ENCODE assay signal across 1 cellular context in the genomic region with DNA sequence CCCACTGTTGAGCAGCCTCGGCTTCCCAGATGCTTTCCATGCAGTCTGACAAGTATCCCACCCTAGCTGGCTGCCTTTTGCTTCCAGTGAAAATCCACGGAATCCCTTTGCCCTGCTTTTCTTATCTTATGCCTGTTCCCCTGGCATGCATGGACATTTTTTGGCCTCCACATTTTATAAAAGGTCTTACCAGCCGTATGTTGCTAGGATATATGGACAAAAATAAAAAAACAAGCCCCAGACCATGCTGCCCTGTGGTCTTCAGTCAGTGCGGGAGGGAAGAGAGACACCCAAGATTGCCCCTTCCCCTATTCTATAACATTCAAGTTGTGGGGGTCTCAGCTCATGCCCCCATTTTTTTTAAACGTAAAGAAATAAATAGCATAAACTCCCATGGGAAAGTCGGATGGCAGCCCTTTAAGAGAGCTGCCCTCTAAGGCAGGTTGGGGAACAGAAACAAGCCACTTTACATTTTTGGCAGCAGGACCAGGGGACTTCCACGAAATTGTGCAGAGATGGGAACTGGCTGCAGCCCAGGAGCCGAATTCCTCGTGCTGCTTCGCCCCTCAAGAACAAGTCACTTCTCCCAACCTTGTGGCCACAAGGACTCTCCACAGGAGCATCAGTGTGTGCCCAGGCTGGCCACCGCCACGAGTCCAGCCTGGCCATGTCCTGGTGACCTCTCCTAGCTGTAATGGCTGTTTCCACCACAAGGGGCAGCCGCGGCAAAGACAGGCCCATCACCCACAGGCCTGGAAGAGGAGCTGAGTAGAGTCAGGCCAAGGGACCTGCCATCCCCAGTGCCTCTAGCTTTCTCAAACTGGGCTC.
A peak's percentile ranks its signal among the peaks of the same experiment; 100 is the strongest.
TF ChIP-seq lines count a peak whose summit lies in the region.

No MANE protein-coding gene starts in this region.

TF ChIP-seq in H1, 55 proteins besides CTCF, POLR2A, EP300 and RAD21 (continued from another document):
- TF ChIP-seq SAP30 (IDR thresholded peaks at IDR 0.05; ENCODE audit: insufficient read depth, insufficient replicate concordance, low read length) (no peak), SRF (IDR thresholded peaks at IDR 0.05; ENCODE audit: low read depth, low read length) (no peak), SP1 (IDR thresholded peaks at IDR 0.05; ENCODE audit: low read depth, low read length) (no peak), HDAC2 (IDR thresholded peaks at IDR 0.05; ENCODE audit: borderline replicate concordance in 1 of 2, low read depth in 2 of 2, low read length in 2 of 2) (0 out of 4 replicates have a peak, but pooled peaks of 1 of the 2 experiments have one; percentile 70), KDM1A (IDR thresholded peaks at IDR 0.05; ENCODE audit: borderline replicate concordance, low read length) (no peak), GTF2F1 (IDR thresholded peaks at IDR 0.05; ENCODE audit: borderline replicate concordance, low read depth, low read length) (no peak), CTBP2 (IDR thresholded peaks at IDR 0.05; ENCODE audit: borderline replicate concordance, insufficient read depth, insufficient read length, low read length) (peak; percentile 49), RFX5 (IDR thresholded peaks at IDR 0.05; ENCODE audit: borderline replicate concordance, low read depth, low read length) (no peak), CHD2 (IDR thresholded peaks at IDR 0.05; ENCODE audit: low read length) (0 out of 2 replicates have a peak, but pooled peaks have one; percentile 31), SIN3A (conservative IDR thresholded peaks at IDR 0.05 in 1 of 2, IDR thresholded peaks at IDR 0.05 in 1 of 2; ENCODE audit: low read depth in 1 of 2, low read length in 2 of 2) (0 out of 4 replicates have a peak, but pooled peaks of 1 of the 2 experiments have one; percentile 48), BACH1 (IDR thresholded peaks at IDR 0.05; ENCODE audit: low read length) (0 out of 2 replicates have a peak, but pooled peaks have one; percentile 18), NRF1 (IDR thresholded peaks at IDR 0.05; ENCODE audit: low read depth, low read length) (no peak), TAF1 (IDR thresholded peaks at IDR 0.05; ENCODE audit: low read depth, low read length) (no peak), JUN (IDR thresholded peaks at IDR 0.05; ENCODE audit: low read depth, low read length) (no peak), TAF7 (optimal IDR thresholded peaks at IDR 0.05; ENCODE audit: borderline replicate concordance, low read depth, low read length) (no peak), TEAD4 (IDR thresholded peaks at IDR 0.05; ENCODE audit: low read depth, low read length) (no peak)
- TF ChIP-seq, protein P1, sequence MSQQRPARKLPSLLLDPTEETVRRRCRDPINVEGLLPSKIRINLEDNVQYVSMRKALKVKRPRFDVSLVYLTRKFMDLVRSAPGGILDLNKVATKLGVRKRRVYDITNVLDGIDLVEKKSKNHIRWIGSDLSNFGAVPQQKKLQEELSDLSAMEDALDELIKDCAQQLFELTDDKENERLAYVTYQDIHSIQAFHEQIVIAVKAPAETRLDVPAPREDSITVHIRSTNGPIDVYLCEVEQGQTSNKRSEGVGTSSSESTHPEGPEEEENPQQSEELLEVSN (IDR thresholded peaks at IDR 0.05), result no peak
- TF ChIP-seq, protein P2, sequence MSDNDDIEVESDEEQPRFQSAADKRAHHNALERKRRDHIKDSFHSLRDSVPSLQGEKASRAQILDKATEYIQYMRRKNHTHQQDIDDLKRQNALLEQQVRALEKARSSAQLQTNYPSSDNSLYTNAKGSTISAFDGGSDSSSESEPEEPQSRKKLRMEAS (IDR thresholded peaks at IDR 0.05), result peak; percentile 48; the same call in 1 of the 2 replicates
